Comparison of ENCODE assay signal across 1 cellular context in genomic region chr1:2230781-2231666, GRCh38.
TF ChIP-seq lines count a peak whose summit lies in the region.

No MANE protein-coding gene starts in this region.

TF ChIP-seq in HepG2, 621 proteins besides CTCF, POLR2A, EP300 and RAD21:
- 0 out of 2 replicates have a peak, but pooled peaks have one; percentile 8 for TF ChIP-seq NFYB (CRISPR knock-in tag; IDR thresholded peaks at IDR 0.05)
- 0 out of 2 replicates have a peak, but pooled peaks have one; percentile 10 for TF ChIP-seq ZNF441 (CRISPR knock-in tag; IDR thresholded peaks at IDR 0.05; ENCODE audit: borderline replicate concordance)
- 0 out of 2 replicates have a peak, but pooled peaks have one; percentile 32 for TF ChIP-seq ZNF709 (CRISPR knock-in tag; IDR thresholded peaks at IDR 0.05)
- 0 out of 2 replicates have a peak, but pooled peaks have one; percentile 51 for TF ChIP-seq SNAI1 (CRISPR knock-in tag; IDR thresholded peaks at IDR 0.05; ENCODE audit: borderline replicate concordance)
- 0 out of 2 replicates have a peak, but pooled peaks have one; percentile 4 for TF ChIP-seq PATZ1 (CRISPR knock-in tag; IDR thresholded peaks at IDR 0.05)
- peak; percentile 3; the same call in 1 of the 2 replicates for TF ChIP-seq DNMT1 (CRISPR knock-in tag; IDR thresholded peaks at IDR 0.05)
- TF ChIP-seq PLSCR1 (CRISPR knock-in tag; IDR thresholded peaks at IDR 0.05; ENCODE audit: borderline replicate concordance), result 0 out of 2 replicates have a peak, but pooled peaks have one; percentile 54
- no peak for TF ChIP-seq ZNF7 (CRISPR knock-in tag; IDR thresholded peaks at IDR 0.05)
- TF ChIP-seq ZXDC (CRISPR knock-in tag; IDR thresholded peaks at IDR 0.05), result 0 out of 2 replicates have a peak, but pooled peaks have one; percentile 49
- TF ChIP-seq HNRNPL (IDR thresholded peaks at IDR 0.05; ENCODE audit: low read depth, low read length), result peak; percentile 59; the same call in 1 of the 2 replicates
- TF ChIP-seq CREB1 (IDR thresholded peaks at IDR 0.05), result 0 out of 2 replicates have a peak, but pooled peaks have one; percentile 15
- TF ChIP-seq CREB1 (CRISPR knock-in tag; IDR thresholded peaks at IDR 0.05), result no peak
- TF ChIP-seq ETV6 (CRISPR knock-in tag; conservative IDR thresholded peaks at IDR 0.05), result no peak
- 0 out of 2 replicates have a peak, but pooled peaks have one; percentile 25 for TF ChIP-seq JUNB (CRISPR knock-in tag; IDR thresholded peaks at IDR 0.05; ENCODE audit: borderline replicate concordance)
- TF ChIP-seq ARID2 (CRISPR knock-in tag; IDR thresholded peaks at IDR 0.05; ENCODE audit: borderline replicate concordance), result 0 out of 2 replicates have a peak, but pooled peaks have one; percentile 50
- no peak for TF ChIP-seq SMAD9 (CRISPR knock-in tag; IDR thresholded peaks at IDR 0.05)
- no peak for TF ChIP-seq SIX1 (CRISPR knock-in tag; IDR thresholded peaks at IDR 0.05; ENCODE audit: borderline replicate concordance)
- no peak for TF ChIP-seq KMT2B (CRISPR knock-in tag; IDR thresholded peaks at IDR 0.05)
- peak; percentile 8; the same call in 1 of the 2 replicates for TF ChIP-seq SAP130 (CRISPR knock-in tag; IDR thresholded peaks at IDR 0.05; ENCODE audit: low read depth)
- TF ChIP-seq MYC (CRISPR knock-in tag; IDR thresholded peaks at IDR 0.05; ENCODE audit: borderline replicate concordance), result peak; percentile 30; the same call in 1 of the 2 replicates
- peak; percentile 41 for TF ChIP-seq AGO2 (optimal IDR thresholded peaks at IDR 0.05; ENCODE audit: low read depth, low read length)
- TF ChIP-seq SIN3A (IDR thresholded peaks at IDR 0.05; ENCODE audit: borderline replicate concordance, low read depth, low read length), result peak; percentile 46; the same call in 1 of the 2 replicates
- TF ChIP-seq ZNF792 (CRISPR knock-in tag; IDR thresholded peaks at IDR 0.05), result peak; percentile 19; the same call in 1 of the 2 replicates
- TF ChIP-seq ZNF333 (CRISPR knock-in tag; IDR thresholded peaks at IDR 0.05; ENCODE audit: borderline replicate concordance), result peak; percentile 52; the same call in 1 of the 2 replicates
- no peak for TF ChIP-seq ZNF124 (CRISPR knock-in tag; IDR thresholded peaks at IDR 0.05)
- TF ChIP-seq RBFOX2 (IDR thresholded peaks at IDR 0.05; ENCODE audit: low read depth, low read length), result peak; percentile 61
- TF ChIP-seq GLMP (CRISPR knock-in tag; IDR thresholded peaks at IDR 0.05; ENCODE audit: borderline replicate concordance), result no peak
- no peak for TF ChIP-seq BRCA1 (CRISPR knock-in tag; IDR thresholded peaks at IDR 0.05)
- no peak for TF ChIP-seq SP1 (IDR thresholded peaks at IDR 0.05)
- TF ChIP-seq SP1 (CRISPR knock-in tag; IDR thresholded peaks at IDR 0.05), result peak; percentile 8; the same call in 1 of the 2 replicates
- peak; percentile 17; the same call in 1 of the 2 replicates for TF ChIP-seq ZNF687 (CRISPR knock-in tag; IDR thresholded peaks at IDR 0.05)
- TF ChIP-seq GABPA (IDR thresholded peaks at IDR 0.05; ENCODE audit: low read depth, low read length), result no peak
- 0 out of 2 replicates have a peak, but pooled peaks have one; percentile 6 for TF ChIP-seq GABPA (CRISPR knock-in tag; IDR thresholded peaks at IDR 0.05; ENCODE audit: low read depth)
- no peak; the same call in 1 of the 2 replicates for TF ChIP-seq AKAP8 (CRISPR knock-in tag; IDR thresholded peaks at IDR 0.05)
- 0 out of 2 replicates have a peak, but pooled peaks have one; percentile 10 for TF ChIP-seq ZNF646 (CRISPR knock-in tag; IDR thresholded peaks at IDR 0.05)
- 0 out of 2 replicates have a peak, but pooled peaks have one; percentile 1 for TF ChIP-seq ZNF564 (CRISPR knock-in tag; IDR thresholded peaks at IDR 0.05)
- 0 out of 2 replicates have a peak, but pooled peaks have one; percentile 5 for TF ChIP-seq ZFP91 (CRISPR knock-in tag; IDR thresholded peaks at IDR 0.05; ENCODE audit: borderline replicate concordance)
- no peak for TF ChIP-seq ZNF556 (CRISPR knock-in tag; IDR thresholded peaks at IDR 0.05; ENCODE audit: borderline replicate concordance)
- 0 out of 2 replicates have a peak, but pooled peaks have one; percentile 68 for TF ChIP-seq ZNF737 (CRISPR knock-in tag; IDR thresholded peaks at IDR 0.05; ENCODE audit: borderline replicate concordance)
- TF ChIP-seq RBM22 (optimal IDR thresholded peaks at IDR 0.05; ENCODE audit: low read length), result peak; percentile 17
- 0 out of 2 replicates have a peak, but pooled peaks have one; percentile 20 for TF ChIP-seq ZNF558 (CRISPR knock-in tag; IDR thresholded peaks at IDR 0.05; ENCODE audit: borderline replicate concordance)
- TF ChIP-seq KDM2A (CRISPR knock-in tag; IDR thresholded peaks at IDR 0.05; ENCODE audit: borderline replicate concordance, low read depth), result no peak
- 0 out of 2 replicates have a peak, but pooled peaks have one; percentile 24 for TF ChIP-seq BRD4 (CRISPR knock-in tag; IDR thresholded peaks at IDR 0.05)
